2 cellular contexts compared by ENCODE assay signal in genomic region chr4:173488656-173489055, GRCh38.
TF ChIP-seq lines count a peak whose summit lies in the region.

No MANE protein-coding gene starts in this region.

TF ChIP-seq in SK-N-SH, 30 proteins besides CTCF, POLR2A, EP300 and RAD21 (continued from another document):
- TF ChIP-seq REST (IDR thresholded peaks at IDR 0.05; ENCODE audit: low read depth, low read length) (peak; percentile 64; the same call in 1 of the 2 replicates), TEAD4 (IDR thresholded peaks at IDR 0.05; ENCODE audit: borderline replicate concordance, insufficient read depth) (no peak), USF1 (IDR thresholded peaks at IDR 0.05; ENCODE audit: borderline replicate concordance, low read depth) (no peak), NRF1 (IDR thresholded peaks at IDR 0.05; ENCODE audit: low read depth, low read length) (no peak)
TF ChIP-seq in SK-N-SH: peak in this region for 1.

TF ChIP-seq in SK-N-SH treated with all-trans-retinoic acid at 6 μM for 48 hours, 23 proteins besides CTCF, POLR2A, EP300 and RAD21 (continued from another document):
- TF ChIP-seq TSHZ2 (CRISPR knock-in tag; IDR thresholded peaks at IDR 0.05) (no peak), SNAI2 (CRISPR knock-in tag; IDR thresholded peaks at IDR 0.05) (no peak), CREB5 (CRISPR knock-in tag; IDR thresholded peaks at IDR 0.05; ENCODE audit: low read depth) (no peak)
